ENCODE assay signal across 1 cellular context in genomic region chr3:52123106-52123708, GRCh38.
TF ChIP-seq lines count a peak whose summit lies in the region.

No MANE protein-coding gene starts in this region.

TF ChIP-seq in GM12878, 131 proteins besides CTCF, POLR2A, EP300 and RAD21 (continued from another document):
- TF ChIP-seq ZBTB11 (CRISPR knock-in tag; IDR thresholded peaks at IDR 0.05) (no peak), SMC3 (IDR thresholded peaks at IDR 0.05; ENCODE audit: borderline replicate concordance, low read length) (peak; percentile 95), MTA3 (IDR thresholded peaks at IDR 0.05; ENCODE audit: borderline replicate concordance, low read length) (no peak), EED (IDR thresholded peaks at IDR 0.05; ENCODE audit: low read depth) (0 out of 2 replicates have a peak, but pooled peaks have one; percentile 43), TCF12 (IDR thresholded peaks at IDR 0.05; ENCODE audit: low read depth, low read length) (peak; percentile 51; the same call in 1 of the 2 replicates), PML (IDR thresholded peaks at IDR 0.05; ENCODE audit: low read length) (no peak), ASH2L (IDR thresholded peaks at IDR 0.05; ENCODE audit: borderline replicate concordance, low read depth) (no peak), DPF2 (IDR thresholded peaks at IDR 0.05) (no peak), CREM (IDR thresholded peaks at IDR 0.05; ENCODE audit: low read depth) (no peak), TCF3 (IDR thresholded peaks at IDR 0.05; ENCODE audit: borderline replicate concordance, insufficient read depth, low read depth, low read length) (0 out of 2 replicates have a peak, but pooled peaks have one; percentile 34), MAX (IDR thresholded peaks at IDR 0.05; ENCODE audit: low read depth, low read length) (0 out of 2 replicates have a peak, but pooled peaks have one; percentile 28), RELA (IDR thresholded peaks at IDR 0.05; ENCODE audit: borderline replicate concordance, partially characterized antibody) (no peak)
TF ChIP-seq in GM12878: peak in this region for 15.
